10 cellular contexts compared by ENCODE assay signal in the genomic region with DNA sequence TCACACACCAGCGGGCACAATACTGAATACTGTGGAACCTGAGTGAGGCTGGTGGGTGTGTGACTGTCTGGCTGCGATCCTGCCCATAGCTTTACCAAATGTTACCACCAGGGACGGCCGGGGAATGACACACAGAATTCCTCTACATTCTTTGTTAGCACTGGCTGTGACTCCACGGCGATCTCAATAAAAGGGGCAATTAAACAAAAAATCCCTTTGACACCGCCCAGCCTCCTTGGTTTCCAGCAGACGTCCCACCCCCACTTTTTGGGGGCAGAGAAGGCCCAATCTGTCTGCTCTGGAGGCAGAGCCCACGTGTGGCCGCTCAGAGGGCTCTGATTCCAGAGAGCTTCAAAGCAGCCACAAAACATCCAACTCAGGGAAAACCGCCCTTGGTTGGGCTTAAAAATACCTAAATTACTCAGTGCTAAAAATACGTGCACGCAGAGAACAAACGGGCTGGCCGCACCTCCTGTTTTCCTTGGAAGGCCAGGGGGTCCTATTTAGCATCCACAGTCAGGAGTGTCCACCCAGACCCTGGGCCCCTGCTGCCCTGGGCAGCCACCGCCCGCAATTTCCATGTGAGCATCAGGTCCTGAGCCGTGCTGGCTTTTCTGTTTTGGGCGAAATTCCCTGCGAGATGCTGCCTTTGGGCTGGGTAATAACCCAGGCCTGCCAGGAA. TPM values are rescaled to one million over a fixed set of nuclear protein-coding genes. Genes with fewer than 3 reads are reported as not detected.
DNase-seq lines count a peak whose midpoint lies in the region; TF ChIP-seq lines count a peak whose summit lies in the region.
"Had no signal": no experiment of that assay in that cellular context is flagged by ENCODE, and none has a peak within 500 bp of the region (broad histone marks: within the 10 kb centered on the region; RNA-seq: fewer than 3 reads in every experiment).

No MANE protein-coding gene starts in this region.

- H3K36me3 ChIP-seq in BJ (ENCODE audit: control insufficient read depth, insufficient read depth, low read length), result no peaks in the 10 kb centered on the region

- no peaks in the 10 kb centered on the region for H3K27me3 ChIP-seq in BJ (ENCODE audit: control insufficient read depth, insufficient read depth, low read length)

- no peak overlapping the region for H3K4me3 ChIP-seq in BJ (ENCODE audit: low read depth, low read length)

- no peak for DNase-seq in BJ (ENCODE audit: low read depth)
- peak; percentile 84 for DNase-seq in RPMI7951 (ENCODE audit: low read depth)
- peak; percentile 61 for DNase-seq in epidermal melanocyte (ENCODE audit: insufficient read length, low spot score)
- DNase-seq in occipital lobe (lab: John Stamatoyannopoulos, UW), result peak; percentile 30
- no peak for DNase-seq in activated CD4-positive, CD25-positive, alpha-beta regulatory T cell (lab: John Stamatoyannopoulos, UW)
- no peak for DNase-seq in KG1 (lab: John Stamatoyannopoulos, UW)
- no peak for DNase-seq in pons (ENCODE audit: low spot score)
- no peak for DNase-seq in NCI-H2081 treated with DMSO at 0.1 percent for 48 hours (lab: John Stamatoyannopoulos, UW)
- DNase-seq: activated naive CD4-positive, alpha-beta T cell treated with Interleukin-2 at 50 U/mL for 16 hours had no signal

- peak; percentile 65 for TF ChIP-seq CTCF in BJ (IDR thresholded peaks at IDR 0.05; ENCODE audit: insufficient read depth, low read depth, low read length)

- CTCF ChIA-PET in BJ (lab: Yijun Ruan, JAX), result interaction anchor here (0.8 to 1.5 kb wide), 8 partner anchors 14 to 90 kb away, joined by 3 to 4 read pairs (median 3); no protein-coding TSS in a partner anchor

- POLR2A ChIA-PET in BJ (lab: Charles Lee), result interaction anchor here (0.5 to 1.0 kb wide), 2 partner anchors 17 to 20 kb away, joined by 3 read pairs; no protein-coding TSS in a partner anchor

RNA-seq across cellular contexts. Expression of a gene that starts 47.8 kb away (rescaled TPM):
- 54.5 and 69.8 TPM in 2 replicates for polyA plus RNA-seq in BJ (2011; rRNA removed)
- 29.7 and 46.4 TPM in 2 replicates for polyA minus RNA-seq in BJ (2011; rRNA and poly(A)+ RNA removed)
- total RNA-seq in RPMI7951 (2014; rRNA removed; shearing (Covaris generic)), result 23.5 and 28.4 TPM in 2 replicates
- 4.7 TPM for total RNA-seq in occipital lobe
- polyA plus RNA-seq: neural cell had no signal

Comparison
In these comparisons a context has a peak if more than half of its experiments do, and no peak if none do; other contexts are left out.
1. DNase-seq: peak in RPMI7951 (single experiment), epidermal melanocyte (single experiment) and occipital lobe (single experiment); none in BJ (single experiment), activated CD4-positive, CD25-positive, alpha-beta regulatory T cell (0 of 4), KG1 (single experiment), pons (single experiment) and NCI-H2081 treated with DMSO at 0.1 percent for 48 hours (single experiment).